Comparison of ENCODE assay signal across 1 cellular context in genomic region chrX:153750126-153750774, GRCh38.
TF ChIP-seq lines count a peak whose summit lies in the region.

No MANE protein-coding gene starts in this region.

TF ChIP-seq in K562, 482 proteins besides CTCF, POLR2A, EP300 and RAD21:
- TF ChIP-seq, protein P1, sequence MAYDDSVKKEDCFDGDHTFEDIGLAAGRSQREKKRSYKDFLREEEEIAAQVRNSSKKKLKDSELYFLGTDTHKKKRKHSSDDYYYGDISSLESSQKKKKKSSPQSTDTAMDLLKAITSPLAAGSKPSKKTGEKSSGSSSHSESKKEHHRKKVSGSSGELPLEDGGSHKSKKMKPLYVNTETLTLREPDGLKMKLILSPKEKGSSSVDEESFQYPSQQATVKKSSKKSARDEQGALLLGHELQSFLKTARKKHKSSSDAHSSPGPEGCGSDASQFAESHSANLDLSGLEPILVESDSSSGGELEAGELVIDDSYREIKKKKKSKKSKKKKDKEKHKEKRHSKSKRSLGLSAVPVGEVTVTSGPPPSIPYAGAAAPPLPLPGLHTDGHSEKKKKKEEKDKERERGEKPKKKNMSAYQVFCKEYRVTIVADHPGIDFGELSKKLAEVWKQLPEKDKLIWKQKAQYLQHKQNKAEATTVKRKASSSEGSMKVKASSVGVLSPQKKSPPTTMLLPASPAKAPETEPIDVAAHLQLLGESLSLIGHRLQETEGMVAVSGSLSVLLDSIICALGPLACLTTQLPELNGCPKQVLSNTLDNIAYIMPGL (CRISPR knock-in tag; IDR thresholded peaks at IDR 0.05): no peak
- TF ChIP-seq NR2C1 (IDR thresholded peaks at IDR 0.05) (peak; percentile 52), NR2C1 (tag; IDR thresholded peaks at IDR 0.05) (0 out of 2 replicates have a peak, but pooled peaks have one; percentile 14)
TF ChIP-seq in K562: peak in this region for 1.
